In the genomic region with DNA sequence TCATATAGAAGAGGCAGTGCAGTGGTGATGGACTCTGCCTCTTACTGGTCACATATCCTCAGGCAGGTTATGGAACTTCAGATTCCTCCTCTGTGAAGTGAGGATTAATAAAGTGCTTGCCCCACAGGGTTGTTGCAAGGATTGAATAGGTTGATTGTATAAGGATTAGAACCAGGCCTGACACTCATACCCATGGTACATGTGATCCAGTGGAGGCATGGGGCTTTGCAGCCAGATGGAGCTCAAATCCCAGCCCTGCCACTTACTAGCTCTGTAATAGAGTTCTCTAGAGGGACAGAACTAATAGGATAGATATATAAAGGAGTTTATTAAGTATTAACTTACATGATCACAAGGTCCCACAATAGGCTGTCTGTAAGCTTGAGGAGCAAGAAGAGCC, we compare ENCODE assay signal across 13 cellular contexts.
DNase-seq lines count a peak whose midpoint lies in the region; ATAC-seq and TF ChIP-seq lines count a peak whose summit lies in the region.
"Had no signal": no experiment of that assay in that cellular context is flagged by ENCODE, and none has a peak within 500 bp of the region (broad histone marks: within the 10 kb centered on the region; RNA-seq: fewer than 3 reads in every experiment).

No MANE protein-coding gene starts in this region.

- H3K9me3 ChIP-seq in psoas muscle: no peaks in the 10 kb centered on the region
- H3K9me3 ChIP-seq: A549, Caco-2 had no signal

- TF ChIP-seq CTCF in dorsolateral prefrontal cortex (IDR thresholded peaks at IDR 0.05 in 54 of 56, conservative IDR thresholded peaks at IDR 0.05 in 2 of 56; ENCODE audit: low read depth in 1 of 56, partially characterized antibody in 56 of 56): peak in 45 of 56 donors; percentile 7 to 74 (median 42)
- TF ChIP-seq CTCF in psoas muscle (IDR thresholded peaks at IDR 0.05): peak; percentile 9

- H3K36me3 Mint-ChIP-seq in activated CD4-positive, alpha-beta T cell treated with anti-CD3 and anti-CD28 coated beads, Interleukin-2, amount 10 ng/mL, durations not matched to agents 24 days and 14 days (ENCODE audit: low read depth): no peaks in the 10 kb centered on the region
- no peaks in the 10 kb centered on the region for H3K36me3 Mint-ChIP-seq in activated CD4-positive, alpha-beta memory T cell treated with anti-CD3 and anti-CD28 coated beads, Interleukin-2, amount 10 ng/mL, durations not matched to agents 7 days and 5 days (ENCODE audit: low read depth)
- H3K36me3 Mint-ChIP-seq: CD14-positive monocyte; CD8-positive, alpha-beta T cell had no signal

- H3K4me3 ChIP-seq in dorsolateral prefrontal cortex (no peak overlapping the region), psoas muscle (no peak overlapping the region)
- H3K4me3 ChIP-seq: A549 had no signal

- H3K27ac Mint-ChIP-seq in activated CD4-positive, alpha-beta T cell treated with anti-CD3 and anti-CD28 coated beads, Interleukin-2, amount 10 ng/mL, durations not matched to agents 24 days and 14 days: no peak overlapping the region
- no peak overlapping the region for H3K27ac Mint-ChIP-seq in activated CD4-positive, alpha-beta memory T cell treated with anti-CD3 and anti-CD28 coated beads, Interleukin-2, amount 10 ng/mL, durations not matched to agents 7 days and 5 days
- H3K27ac Mint-ChIP-seq: CD14-positive monocyte; CD8-positive, alpha-beta T cell; HFFc6 had no signal

- POLR2A ChIA-PET in activated CD4-positive, alpha-beta memory T cell treated with anti-CD3 and anti-CD28 coated beads, Interleukin-2, amount 10 ng/mL, durations not matched to agents 7 days and 5 days (lab: Charles Lee): no interaction called here

- no peaks in the 10 kb centered on the region for H3K36me3 ChIP-seq in psoas muscle (ENCODE audit: insufficient read depth in 1 of 2, low read depth in 1 of 2)

- H3K4me1 ChIP-seq in psoas muscle: peaks cover 9% of the 10 kb centered on the region
- H3K4me1 ChIP-seq: Caco-2 had no signal

- no peaks in the 10 kb centered on the region for H3K27me3 ChIP-seq in dorsolateral prefrontal cortex
- no peaks in the 10 kb centered on the region for H3K27me3 ChIP-seq in psoas muscle (ENCODE audit: insufficient read depth in 3 of 3, low read length in 2 of 3)

- ATAC-seq in psoas muscle: no peak
- ATAC-seq: A549; CD8-positive, alpha-beta T cell had no signal

- DNase-seq in dorsolateral prefrontal cortex: peak in 5 of 10 donors; percentile 42 to 73 (median 56)
- DNase-seq in medulla oblongata (ENCODE audit: extremely low spot score): peak; percentile 36
- DNase-seq in psoas muscle: no peak
- no peak for DNase-seq in activated CD4-positive, alpha-beta T cell treated with anti-CD3 and anti-CD28 coated beads, Interleukin-2, amount 10 ng/mL, durations not matched to agents 24 days and 14 days
- no peak for DNase-seq in OCI-M2 (lab: John Stamatoyannopoulos, UW; ENCODE audit: unreplicated experiment)
- DNase-seq in activated CD4-positive, alpha-beta memory T cell treated with anti-CD3 and anti-CD28 coated beads, Interleukin-2, amount 10 ng/mL, durations not matched to agents 7 days and 5 days: no peak
- no peak for DNase-seq in stimulated activated CD4-positive, alpha-beta T cell treated with anti-CD3 and anti-CD28 coated beads, Interleukin-12 subunit alpha, Interleukin-12 subunit beta, amount 100 ng/mL, for 4 hours
- DNase-seq: Caco-2; CD8-positive, alpha-beta T cell; HCEC 1CT; HFFc6 had no signal

- no peaks in the 10 kb centered on the region for H3K27me3 Mint-ChIP-seq in activated CD4-positive, alpha-beta T cell treated with anti-CD3 and anti-CD28 coated beads, Interleukin-2, amount 10 ng/mL, durations not matched to agents 24 days and 14 days
- no peaks in the 10 kb centered on the region for H3K27me3 Mint-ChIP-seq in activated CD4-positive, alpha-beta memory T cell treated with anti-CD3 and anti-CD28 coated beads, Interleukin-2, amount 10 ng/mL, durations not matched to agents 7 days and 5 days

- no peaks in the 10 kb centered on the region for H3K4me1 Mint-ChIP-seq in activated CD4-positive, alpha-beta T cell treated with anti-CD3 and anti-CD28 coated beads, Interleukin-2, amount 10 ng/mL, durations not matched to agents 24 days and 14 days
- H3K4me1 Mint-ChIP-seq in activated CD4-positive, alpha-beta memory T cell treated with anti-CD3 and anti-CD28 coated beads, Interleukin-2, amount 10 ng/mL, durations not matched to agents 7 days and 5 days: no peaks in the 10 kb centered on the region
- H3K4me1 Mint-ChIP-seq: CD14-positive monocyte had no signal

- H3K4me3 Mint-ChIP-seq in activated CD4-positive, alpha-beta T cell treated with anti-CD3 and anti-CD28 coated beads, Interleukin-2, amount 10 ng/mL, durations not matched to agents 24 days and 14 days: no peak overlapping the region
- H3K4me3 Mint-ChIP-seq in activated CD4-positive, alpha-beta memory T cell treated with anti-CD3 and anti-CD28 coated beads, Interleukin-2, amount 10 ng/mL, durations not matched to agents 7 days and 5 days: no peak overlapping the region
- H3K4me3 Mint-ChIP-seq: CD14-positive monocyte; CD8-positive, alpha-beta T cell; HFFc6 had no signal

- H3K9me3 Mint-ChIP-seq in activated CD4-positive, alpha-beta T cell treated with anti-CD3 and anti-CD28 coated beads, Interleukin-2, amount 10 ng/mL, durations not matched to agents 24 days and 14 days: no peaks in the 10 kb centered on the region
- H3K9me3 Mint-ChIP-seq in activated CD4-positive, alpha-beta memory T cell treated with anti-CD3 and anti-CD28 coated beads, Interleukin-2, amount 10 ng/mL, durations not matched to agents 7 days and 5 days: no peaks in the 10 kb centered on the region
- H3K9me3 Mint-ChIP-seq: CD8-positive, alpha-beta T cell; HFFc6 had no signal

- H3K27ac ChIP-seq in dorsolateral prefrontal cortex (peak overlapping the region in 1 of 59 donors; percentile 44), psoas muscle (no peak overlapping the region)
- H3K27ac ChIP-seq: A549 had no signal

- CTCF ChIA-PET in activated CD4-positive, alpha-beta memory T cell treated with anti-CD3 and anti-CD28 coated beads, Interleukin-2, amount 10 ng/mL, durations not matched to agents 7 days and 5 days (lab: Charles Lee): no interaction called here

- intact Hi-C loops in dorsolateral prefrontal cortex (cut with DNase I): loop anchor here (1.0 to 10.0 kb wide), 2 partner anchors 50 to 53 kb away; no protein-coding TSS in a partner anchor
- intact Hi-C loops in psoas muscle (cut with DNase I): no loop called here
- intact Hi-C loops in activated CD4-positive, alpha-beta T cell treated with anti-CD3 and anti-CD28 coated beads, Interleukin-2, amount 10 ng/mL, durations not matched to agents 24 days and 14 days (cut with micrococcal nuclease): no loop called here

Comparison
In these comparisons a context has a peak if more than half of its experiments do, and no peak if none do; other contexts are left out.
1. intact Hi-C loops: an anchor here in dorsolateral prefrontal cortex (1.0 to 10.0 kb wide); none called in psoas muscle and activated CD4-positive, alpha-beta T cell treated with anti-CD3 and anti-CD28 coated beads, Interleukin-2, amount 10 ng/mL, durations not matched to agents 24 days and 14 days.